Comparison of ENCODE assay signal across 14 cellular contexts in the genomic region with DNA sequence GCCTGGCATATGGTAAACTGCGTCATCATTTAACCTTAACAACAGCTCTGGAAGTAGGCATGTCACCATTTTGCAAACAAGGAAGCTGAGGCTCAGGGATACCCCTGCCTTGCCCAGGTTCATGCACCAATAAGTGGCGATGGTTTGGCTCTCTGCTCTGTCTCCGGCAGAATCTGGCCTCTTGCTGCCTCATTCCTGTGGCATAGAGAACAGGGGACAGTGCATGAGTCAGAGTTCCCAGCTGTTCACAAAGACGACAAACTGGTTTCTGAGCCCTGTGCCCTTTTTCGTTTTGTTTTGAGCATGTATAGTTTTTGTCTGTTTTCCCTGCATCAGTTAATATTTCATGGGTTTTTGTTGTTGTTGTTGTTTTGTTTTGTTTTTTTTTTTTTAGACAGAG.
DNase-seq lines count a peak whose midpoint lies in the region; ATAC-seq and TF ChIP-seq lines count a peak whose summit lies in the region.
"Had no signal": no experiment of that assay in that cellular context is flagged by ENCODE, and none has a peak within 500 bp of the region (broad histone marks: within the 10 kb centered on the region; RNA-seq: fewer than 3 reads in every experiment).

No MANE protein-coding gene starts in this region.

- H3K27ac ChIP-seq in lower lobe of right lung = no peak overlapping the region

- H3K4me3 ChIP-seq in lower lobe of right lung = no peak overlapping the region

- H3K27me3 ChIP-seq in lower lobe of right lung (ENCODE audit: low read depth) = no peaks in the 10 kb centered on the region

- no peaks in the 10 kb centered on the region for H3K4me1 ChIP-seq in lower lobe of right lung

- in situ Hi-C loops in T47D (cut with HindIII; ENCODE audit: low pct_unique_long_range_greater_than_20kb, low sequenced_read_pairs) = no loop called here

- H3K9me3 ChIP-seq in lower lobe of right lung = no peaks in the 10 kb centered on the region

- no peak overlapping the region for H3K27ac Mint-ChIP-seq in activated naive CD4-positive, alpha-beta T cell treated with anti-CD3 and anti-CD28 coated beads, Interleukin-2, amount 50 U/mL, for 72 hours
- H3K27ac Mint-ChIP-seq: activated naive CD4-positive, alpha-beta T cell treated with anti-CD3 and anti-CD28 coated beads, Interleukin-2, amount 10 ng/mL, durations not matched to agents 7 days and 5 days had no signal

- H3K36me3 ChIP-seq in lower lobe of right lung = no peaks in the 10 kb centered on the region

- TF ChIP-seq CTCF in lower lobe of right lung (IDR thresholded peaks at IDR 0.05) = no peak

- ATAC-seq in lower lobe of right lung = peak; percentile 67 to 82
- no peak for ATAC-seq in activated naive CD4-positive, alpha-beta T cell treated with anti-CD3 and anti-CD28 coated beads, Interleukin-2, amount 50 U/mL, for 72 hours
- no peak for ATAC-seq in GM18517 (IDR thresholded peaks at IDR 0.05; ENCODE audit: unreplicated experiment)

- DNase-seq in AG08395 (ENCODE audit: low spot score) = peak; percentile 87
- DNase-seq in LHCN-M2 (ENCODE audit: low read depth) = peak; percentile 81
- DNase-seq in T47D (ENCODE audit: low read depth in 1 of 2, low spot score in 1 of 2) = peak; percentile 71 to 97
- no peak for DNase-seq in lower lobe of right lung
- DNase-seq in activated naive CD4-positive, alpha-beta T cell treated with anti-CD3 and anti-CD28 coated beads, Interleukin-2, amount 50 U/mL, for 72 hours (ENCODE audit: low spot score in 2 of 2) = no peak
- DNase-seq in stimulated activated CD4-positive, alpha-beta T cell treated with anti-CD3 and anti-CD28 coated beads, Interleukin-1b, Interleukin-23, amount 100 ng/mL, for 48 hours = no peak
- no peak for DNase-seq in NOMO-1 treated with DMSO at 0.1 percent for 48 hours (lab: John Stamatoyannopoulos, UW; ENCODE audit: unreplicated experiment)
- DNase-seq: activated CD4-positive, alpha-beta T cell treated with anti-CD3 and anti-CD28 coated beads for 1 hour; activated naive CD4-positive, alpha-beta T cell treated with anti-CD3 and anti-CD28 coated beads, Interleukin-2, amount 10 ng/mL, durations not matched to agents 7 days and 5 days; erythroblast; MM.1S; OCI-M1; stimulated activated CD4-positive, alpha-beta T cell treated with anti-CD3 and anti-CD28 coated beads, Interleukin-4, amount 100 ng/mL, for 24 hours had no signal

- no peaks in the 10 kb centered on the region for H3K9me3 Mint-ChIP-seq in activated naive CD4-positive, alpha-beta T cell treated with anti-CD3 and anti-CD28 coated beads, Interleukin-2, amount 50 U/mL, for 72 hours
- H3K9me3 Mint-ChIP-seq: activated naive CD4-positive, alpha-beta T cell treated with anti-CD3 and anti-CD28 coated beads, Interleukin-2, amount 10 ng/mL, durations not matched to agents 7 days and 5 days had no signal

- intact Hi-C loops in lower lobe of right lung (cut with DNase I) = no loop called here

- no peaks in the 10 kb centered on the region for H3K36me3 Mint-ChIP-seq in activated naive CD4-positive, alpha-beta T cell treated with anti-CD3 and anti-CD28 coated beads, Interleukin-2, amount 50 U/mL, for 72 hours
- H3K36me3 Mint-ChIP-seq: activated naive CD4-positive, alpha-beta T cell treated with anti-CD3 and anti-CD28 coated beads, Interleukin-2, amount 10 ng/mL, durations not matched to agents 7 days and 5 days had no signal

Comparison
In these comparisons a context has a peak if more than half of its experiments do, and no peak if none do; other contexts are left out.
1. DNase-seq: peak in AG08395 (single experiment), LHCN-M2 (single experiment) and T47D (2 of 2); none in lower lobe of right lung (single experiment), activated naive CD4-positive, alpha-beta T cell treated with anti-CD3 and anti-CD28 coated beads, Interleukin-2, amount 50 U/mL, for 72 hours (0 of 2), stimulated activated CD4-positive, alpha-beta T cell treated with anti-CD3 and anti-CD28 coated beads, Interleukin-1b, Interleukin-23, amount 100 ng/mL, for 48 hours (single experiment) and NOMO-1 treated with DMSO at 0.1 percent for 48 hours (single experiment).
2. ATAC-seq: peak in lower lobe of right lung (2 of 2); none in activated naive CD4-positive, alpha-beta T cell treated with anti-CD3 and anti-CD28 coated beads, Interleukin-2, amount 50 U/mL, for 72 hours (0 of 2) and GM18517 (single experiment).